1 cellular context compared by ENCODE assay signal in genomic region chr3:149462653-149463052, GRCh38.
TF ChIP-seq lines count a peak whose summit lies in the region.

No MANE protein-coding gene starts in this region.

TF ChIP-seq in IMR-90, 13 proteins besides CTCF, POLR2A, EP300 and RAD21:
- no peak for TF ChIP-seq MAFK (IDR thresholded peaks at IDR 0.05; ENCODE audit: low read depth, low read length)
